In genomic region chr20:58075980-58076749, GRCh38 we compare ENCODE assay signal across 21 cellular contexts.
A peak's percentile ranks its signal among the peaks of the same experiment; 100 is the strongest.
DNase-seq lines count a peak whose midpoint lies in the region; ATAC-seq, FAIRE-seq and TF ChIP-seq lines count a peak whose summit lies in the region.
"Had no signal": no experiment of that assay in that cellular context is flagged by ENCODE, and none has a peak within 500 bp of the region (broad histone marks: within the 10 kb centered on the region; RNA-seq: fewer than 3 reads in every experiment).

No MANE protein-coding gene starts in this region.

- peaks cover 8% of the 10 kb centered on the region for H3K4me1 Mint-ChIP-seq in activated CD8-positive, alpha-beta T cell treated with anti-CD3 and anti-CD28 coated beads, Interleukin-2, amount 10 ng/mL, durations not matched to agents 7 days and 5 days (ENCODE audit: low read depth)
- no peaks in the 10 kb centered on the region for H3K4me1 Mint-ChIP-seq in activated CD8-positive, alpha-beta T cell treated with anti-CD3 and anti-CD28 coated beads for 36 hours (ENCODE audit: low read depth)
- H3K4me1 Mint-ChIP-seq: activated naive CD8-positive, alpha-beta T cell treated with anti-CD3 and anti-CD28 coated beads, Interleukin-2, amount 50 U/mL, for 24 hours had no signal

- no peaks in the 10 kb centered on the region for H3K9me3 Mint-ChIP-seq in activated CD8-positive, alpha-beta T cell treated with anti-CD3 and anti-CD28 coated beads, Interleukin-2, amount 10 ng/mL, durations not matched to agents 7 days and 5 days (ENCODE audit: insufficient read depth)
- no peaks in the 10 kb centered on the region for H3K9me3 Mint-ChIP-seq in activated CD8-positive, alpha-beta T cell treated with anti-CD3 and anti-CD28 coated beads for 36 hours
- H3K9me3 Mint-ChIP-seq: activated naive CD8-positive, alpha-beta T cell treated with anti-CD3 and anti-CD28 coated beads, Interleukin-2, amount 50 U/mL, for 24 hours had no signal

- no peaks in the 10 kb centered on the region for H3K36me3 Mint-ChIP-seq in activated CD8-positive, alpha-beta T cell treated with anti-CD3 and anti-CD28 coated beads, Interleukin-2, amount 10 ng/mL, durations not matched to agents 7 days and 5 days (ENCODE audit: low read depth)
- no peaks in the 10 kb centered on the region for H3K36me3 Mint-ChIP-seq in activated CD8-positive, alpha-beta T cell treated with anti-CD3 and anti-CD28 coated beads for 36 hours (ENCODE audit: low read depth)
- H3K36me3 Mint-ChIP-seq: stimulated activated naive B cell treated with anti-CD40 and anti-IgM and Interleukin-4, amounts not matched to agents 10 μg/mL and 1 μg/mL and 100 μg/mL, for 72 hours had no signal

- peaks cover 4% of the 10 kb centered on the region for H3K27me3 Mint-ChIP-seq in activated CD8-positive, alpha-beta T cell treated with anti-CD3 and anti-CD28 coated beads, Interleukin-2, amount 10 ng/mL, durations not matched to agents 7 days and 5 days (ENCODE audit: low read depth)
- H3K27me3 Mint-ChIP-seq in activated CD8-positive, alpha-beta T cell treated with anti-CD3 and anti-CD28 coated beads for 36 hours: peaks cover 14% of the 10 kb centered on the region

- DNase-seq in activated CD8-positive, alpha-beta T cell treated with anti-CD3 and anti-CD28 coated beads, Interleukin-2, amount 10 ng/mL, durations not matched to agents 7 days and 5 days: peak; percentile 13
- no peak for DNase-seq in activated CD8-positive, alpha-beta T cell treated with anti-CD3 and anti-CD28 coated beads for 36 hours
- peak; percentile 22 for DNase-seq in activated CD8-positive, alpha-beta memory T cell treated with anti-CD3 and anti-CD28 coated beads, Interleukin-2, amount 50 U/mL, for 48 hours
- DNase-seq in islet precursor cell (peak; percentile 43), urothelium cell line (ENCODE audit: low spot score) (peak; percentile 67), NCI-H524 treated with DMSO at 0.1 percent for 48 hours (lab: John Stamatoyannopoulos, UW) (no peak)
- DNase-seq: activated CD4-positive, alpha-beta T cell treated with anti-CD3 and anti-CD28 coated beads for 1 hour; activated effector memory CD4-positive, alpha-beta T cell treated with Interleukin-2 at 50 U/mL for 16 hours; activated naive CD8-positive, alpha-beta T cell treated with anti-CD3 and anti-CD28 coated beads, Interleukin-2, amount 50 U/mL, for 24 hours; DMS153; H7; left ventricle myocardium inferior; NCI-H2171 treated with DMSO at 0.1 percent for 48 hours; PC-9; sigmoid colon; stimulated activated naive B cell treated with anti-CD40 and anti-IgM and Interleukin-4, amounts not matched to agents 10 μg/mL and 1 μg/mL and 100 μg/mL, for 72 hours; T-helper 9 cell had no signal

- no peak for ATAC-seq in activated CD8-positive, alpha-beta T cell treated with anti-CD3 and anti-CD28 coated beads, Interleukin-2, amount 10 ng/mL, durations not matched to agents 7 days and 5 days
- ATAC-seq in activated CD8-positive, alpha-beta T cell treated with anti-CD3 and anti-CD28 coated beads for 36 hours: no peak
- no peak for ATAC-seq in GM19463 (IDR thresholded peaks at IDR 0.05; ENCODE audit: unreplicated experiment)
- no peak for ATAC-seq in GM19397 (IDR thresholded peaks at IDR 0.05; ENCODE audit: unreplicated experiment)
- ATAC-seq: activated naive CD8-positive, alpha-beta T cell treated with anti-CD3 and anti-CD28 coated beads, Interleukin-2, amount 50 U/mL, for 24 hours; esophagus mucosa; GM12878; stimulated activated naive B cell treated with anti-CD40 and anti-IgM and Interleukin-4, amounts not matched to agents 10 μg/mL and 1 μg/mL and 100 μg/mL, for 72 hours had no signal

- TF ChIP-seq CTCF in activated CD8-positive, alpha-beta T cell treated with anti-CD3 and anti-CD28 coated beads for 36 hours (IDR thresholded peaks at IDR 0.05): no peak

- FAIRE-seq in urothelium cell line (lab: Jason Lieb, UNC): peak; percentile 79
- FAIRE-seq: GM12878 had no signal

- no peak overlapping the region for H3K4me3 Mint-ChIP-seq in activated CD8-positive, alpha-beta T cell treated with anti-CD3 and anti-CD28 coated beads, Interleukin-2, amount 10 ng/mL, durations not matched to agents 7 days and 5 days
- H3K4me3 Mint-ChIP-seq in activated CD8-positive, alpha-beta T cell treated with anti-CD3 and anti-CD28 coated beads for 36 hours: no peak overlapping the region
- H3K4me3 Mint-ChIP-seq: activated naive CD8-positive, alpha-beta T cell treated with anti-CD3 and anti-CD28 coated beads, Interleukin-2, amount 50 U/mL, for 24 hours; stimulated activated naive B cell treated with anti-CD40 and anti-IgM and Interleukin-4, amounts not matched to agents 10 μg/mL and 1 μg/mL and 100 μg/mL, for 72 hours had no signal

- POLR2A ChIA-PET in activated CD8-positive, alpha-beta T cell treated with anti-CD3 and anti-CD28 coated beads, Interleukin-2, amount 10 ng/mL, durations not matched to agents 7 days and 5 days (lab: Charles Lee): no interaction called here
- POLR2A ChIA-PET in activated CD8-positive, alpha-beta T cell treated with anti-CD3 and anti-CD28 coated beads for 36 hours (lab: Charles Lee): no interaction called here

- CTCF ChIA-PET in activated CD8-positive, alpha-beta T cell treated with anti-CD3 and anti-CD28 coated beads, Interleukin-2, amount 10 ng/mL, durations not matched to agents 7 days and 5 days (lab: Charles Lee): interaction anchor here (1.5 kb wide), 1 partner anchor 10 kb away, joined by 4 read pairs; no protein-coding TSS in a partner anchor
- CTCF ChIA-PET in activated CD8-positive, alpha-beta T cell treated with anti-CD3 and anti-CD28 coated beads for 36 hours (lab: Charles Lee): interaction anchor here (1.2 to 2.0 kb wide), 2 partner anchors 12 to 480 kb away, joined by 4 read pairs; no protein-coding TSS in a partner anchor

- H3K27ac Mint-ChIP-seq in activated CD8-positive, alpha-beta T cell treated with anti-CD3 and anti-CD28 coated beads, Interleukin-2, amount 10 ng/mL, durations not matched to agents 7 days and 5 days: no peak overlapping the region
- H3K27ac Mint-ChIP-seq in activated CD8-positive, alpha-beta T cell treated with anti-CD3 and anti-CD28 coated beads for 36 hours: no peak overlapping the region
- H3K27ac Mint-ChIP-seq: activated naive CD8-positive, alpha-beta T cell treated with anti-CD3 and anti-CD28 coated beads, Interleukin-2, amount 50 U/mL, for 24 hours; stimulated activated naive B cell treated with anti-CD40 and anti-IgM and Interleukin-4, amounts not matched to agents 10 μg/mL and 1 μg/mL and 100 μg/mL, for 72 hours had no signal

- intact Hi-C loops in activated CD8-positive, alpha-beta T cell treated with anti-CD3 and anti-CD28 coated beads for 36 hours (cut with micrococcal nuclease): no loop called here

Comparison
In these comparisons a context has a peak if more than half of its experiments do, and no peak if none do; other contexts are left out.
1. DNase-seq: peak in activated CD8-positive, alpha-beta T cell treated with anti-CD3 and anti-CD28 coated beads, Interleukin-2, amount 10 ng/mL, durations not matched to agents 7 days and 5 days (single experiment), activated CD8-positive, alpha-beta memory T cell treated with anti-CD3 and anti-CD28 coated beads, Interleukin-2, amount 50 U/mL, for 48 hours (single experiment), islet precursor cell (single experiment) and urothelium cell line (single experiment); none in activated CD8-positive, alpha-beta T cell treated with anti-CD3 and anti-CD28 coated beads for 36 hours (single experiment) and NCI-H524 treated with DMSO at 0.1 percent for 48 hours (single experiment).